In the genomic region with DNA sequence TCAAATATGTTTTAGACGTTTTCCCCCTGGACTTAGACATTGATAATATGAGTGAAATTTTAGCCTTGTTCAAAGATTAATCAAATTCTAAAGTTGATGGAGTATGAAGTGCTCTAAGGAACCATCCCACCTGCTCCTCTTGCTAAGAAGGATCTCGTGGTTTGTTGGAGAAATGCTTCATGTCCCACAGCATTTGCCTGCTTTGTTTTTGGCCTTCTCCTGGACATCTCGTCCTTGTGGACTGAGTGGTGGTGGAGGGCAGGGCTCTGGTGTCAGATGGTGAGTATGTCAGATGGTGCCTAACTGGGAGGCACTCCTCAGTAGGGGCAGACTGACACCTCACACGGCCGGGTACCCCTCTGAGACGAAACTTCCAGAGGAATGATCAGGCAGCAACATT, we compare ENCODE assay signal across 8 cellular contexts. TPM values are rescaled to one million over a fixed set of nuclear protein-coding genes. Genes with fewer than 3 reads are reported as not detected.
"Had no signal": no experiment of that assay in that cellular context is flagged by ENCODE, and none has a peak within 500 bp of the region (broad histone marks: within the 10 kb centered on the region; RNA-seq: fewer than 3 reads in every experiment).

No MANE protein-coding gene starts in this region.

- DNase-seq: H9, HCEC 1CT, KG1 had no signal

- H3K4me2 ChIP-seq: GM23338 had no signal

- H3K27ac ChIP-seq: HL-60 had no signal

- ATAC-seq: GM23338, HepG2, K562 had no signal

- H2AFZ ChIP-seq: GM23338 had no signal

- H3K4me3 ChIP-seq: GM23338, K562 had no signal

RNA-seq across cellular contexts. Expression of a gene that starts 39.7 kb away (rescaled TPM):
- total RNA-seq: GM23338, HepG2, HT1080, K562 had no signal
- polyA plus RNA-seq: GM23338, HepG2, K562 had no signal
